9 cellular contexts compared by ENCODE assay signal in the genomic region with DNA sequence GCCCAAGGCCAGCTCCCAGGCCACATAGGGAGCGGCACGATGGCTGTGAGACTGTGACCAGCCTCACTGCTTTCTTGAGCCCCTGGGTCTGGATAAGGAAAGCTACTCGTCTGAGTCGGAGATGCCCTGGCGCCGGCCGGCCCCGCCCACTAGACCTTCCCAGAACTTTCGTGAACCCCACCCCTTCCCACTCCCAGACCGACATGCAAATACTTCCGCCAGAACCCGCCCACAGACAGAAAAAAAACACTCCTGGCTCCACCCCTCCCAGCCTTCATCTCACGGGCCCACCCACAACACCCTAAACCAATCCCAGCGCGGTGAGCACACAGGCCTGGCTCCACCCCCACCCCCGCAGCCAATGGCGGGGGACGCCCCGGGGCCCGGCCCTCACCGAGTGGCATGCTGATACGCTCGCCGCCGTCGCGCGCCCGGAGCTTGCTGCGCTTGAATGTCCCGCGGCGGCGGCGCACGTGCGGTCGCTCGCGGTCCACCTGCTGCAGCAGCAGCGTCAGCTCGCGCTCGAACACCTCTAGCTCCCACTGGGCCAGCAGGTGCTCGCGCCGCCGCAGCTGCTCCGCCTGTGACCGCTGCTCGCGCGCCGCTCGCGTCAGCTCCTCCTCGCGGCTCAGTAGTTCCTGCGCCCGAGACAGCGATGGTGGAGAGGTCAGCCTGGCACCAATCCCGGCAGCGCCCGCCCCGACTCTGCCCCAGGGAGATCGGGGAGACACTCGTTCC. TPM values are rescaled to one million over a fixed set of nuclear protein-coding genes. Genes with fewer than 3 reads are reported as not detected.
DNase-seq lines count a peak whose midpoint lies in the region; ATAC-seq, FAIRE-seq and TF ChIP-seq lines count a peak whose summit lies in the region.
"Had no signal": no experiment of that assay in that cellular context is flagged by ENCODE, and none has a peak within 500 bp of the region (broad histone marks: within the 10 kb centered on the region; RNA-seq: fewer than 3 reads in every experiment).

No MANE protein-coding gene starts in this region.

- TF ChIP-seq CTCF in chondrocyte (IDR thresholded peaks at IDR 0.05), result no peak

- peak overlapping the region; percentile 67 for H3K27ac ChIP-seq in muscle layer of duodenum (ENCODE audit: low read length)
- H3K27ac ChIP-seq: KMS-11 had no signal

- no peaks in the 10 kb centered on the region for H3K27me3 Mint-ChIP-seq in chondrocyte (ENCODE audit: low read depth)

- no peaks in the 10 kb centered on the region for H3K27me3 ChIP-seq in muscle layer of duodenum (ENCODE audit: low read depth, low read length)

- H3K4me1 Mint-ChIP-seq in chondrocyte (ENCODE audit: low read depth), result peaks cover 29% of the 10 kb centered on the region

- peaks cover 22% of the 10 kb centered on the region for H3K36me3 Mint-ChIP-seq in chondrocyte (ENCODE audit: low read depth)

- no peak overlapping the region for H3K27ac Mint-ChIP-seq in chondrocyte (ENCODE audit: unreplicated experiment)

- peak; percentile 65 for DNase-seq in GM12891 (ENCODE audit: insufficient read length, low spot score)
- DNase-seq in T1000 (lab: John Stamatoyannopoulos, UW), result peak; percentile 94
- DNase-seq in fibroblast of the conjunctiva (ENCODE audit: low read depth), result peak; percentile 91
- no peak for DNase-seq in AML-193 (lab: John Stamatoyannopoulos, UW)
- DNase-seq in chondrocyte (ENCODE audit: low spot score), result no peak
- no peak for DNase-seq in stimulated activated CD4-positive, alpha-beta T cell treated with anti-CD3 and anti-CD28 coated beads, Interleukin-1b, Interleukin-23, amount 100 ng/mL, for 48 hours

- H3K4me3 ChIP-seq in muscle layer of duodenum (ENCODE audit: low read depth in 1 of 2, low read length in 2 of 2), result peak overlapping the region in 1 of 2 donors; percentile 61

- ATAC-seq in GM21360 (IDR thresholded peaks at IDR 0.05; ENCODE audit: unreplicated experiment), result no peak

- TF ChIP-seq POLR2A in GM12891 (IDR thresholded peaks at IDR 0.05; ENCODE audit: low read depth, low read length), result no peak

- no peaks in the 10 kb centered on the region for H3K9me3 ChIP-seq in muscle layer of duodenum (ENCODE audit: control insufficient read depth in 1 of 2, low read length in 2 of 2)

- H3K4me1 ChIP-seq in muscle layer of duodenum (ENCODE audit: control insufficient read depth in 1 of 2, insufficient read depth in 2 of 2, low read length in 2 of 2), result peaks cover 9 to 49% of the 10 kb centered on the region in 2 donors

- no peak for FAIRE-seq in GM12891 (lab: Jason Lieb, UNC)

- peaks cover 35 to 47% of the 10 kb centered on the region in 2 donors for H3K36me3 ChIP-seq in muscle layer of duodenum (ENCODE audit: control insufficient read depth in 1 of 2, insufficient read depth in 2 of 2, low read length in 2 of 2)

- no peak overlapping the region for H3K4me3 Mint-ChIP-seq in chondrocyte (ENCODE audit: unreplicated experiment)

- no peaks in the 10 kb centered on the region for H3K9me3 Mint-ChIP-seq in chondrocyte (ENCODE audit: low read depth)

TF ChIP-seq in GM12891, 5 proteins besides CTCF, POLR2A, EP300 and RAD21:
- TF ChIP-seq TAF1 (IDR thresholded peaks at IDR 0.05; ENCODE audit: low read depth, low read length), result no peak
- TF ChIP-seq POLR2AphosphoS5 (IDR thresholded peaks at IDR 0.05; ENCODE audit: low read depth, low read length), result no peak
- TF ChIP-seq SPI1 (IDR thresholded peaks at IDR 0.05; ENCODE audit: low read depth, low read length), result no peak
- no peak for TF ChIP-seq POU2F2 (IDR thresholded peaks at IDR 0.05; ENCODE audit: low read depth, low read length)
- no peak for TF ChIP-seq PAX5 (IDR thresholded peaks at IDR 0.05; ENCODE audit: insufficient read depth, low read length, severe bottlenecking)

RNA-seq across cellular contexts. Expression of a gene that starts 7.0 kb away (rescaled TPM):
- polyA plus RNA-seq in GM12891 (2012; ENCODE audit: low read depth, missing spikeins), result 26.7 TPM
- 30.2 to 34.6 TPM (median 31.6 TPM) in 3 replicates for total RNA-seq in chondrocyte

RNA-seq across cellular contexts. Expression of a gene that starts 8.5 kb away (rescaled TPM):
- 15.4 TPM for polyA plus RNA-seq in GM12891 (2012; ENCODE audit: low read depth, missing spikeins)
- 32.6 to 57.7 TPM (median 36.3 TPM) in 3 replicates for total RNA-seq in chondrocyte

RNA-seq across cellular contexts. Expression of a gene that starts 11.4 kb away (rescaled TPM):
- polyA plus RNA-seq in GM12891 (2012; ENCODE audit: low read depth, missing spikeins), result 0.09 TPM
- total RNA-seq in chondrocyte, result 0.22 to 0.44 TPM in 2 of 3 replicates, not detected in the other

RNA-seq across cellular contexts. Expression of a gene that starts 30.9 kb away (rescaled TPM):
- polyA plus RNA-seq in GM12891 (2012; ENCODE audit: low read depth, missing spikeins), result 62.2 TPM
- total RNA-seq in chondrocyte, result 22.7 to 33.3 TPM (median 27.4 TPM) in 3 replicates

RNA-seq across cellular contexts. Expression of a gene that starts 31.2 kb away (rescaled TPM):
- polyA plus RNA-seq in GM12891 (2012; ENCODE audit: low read depth, missing spikeins), result 36.3 TPM
- 28.1 to 82.0 TPM (median 81.3 TPM) in 3 replicates for total RNA-seq in chondrocyte

Comparison
In these comparisons a context has a peak if more than half of its experiments do, and no peak if none do; other contexts are left out.
1. DNase-seq: peak in GM12891 (single experiment), T1000 (single experiment) and fibroblast of the conjunctiva (single experiment); none in AML-193 (0 of 2), chondrocyte (single experiment) and stimulated activated CD4-positive, alpha-beta T cell treated with anti-CD3 and anti-CD28 coated beads, Interleukin-1b, Interleukin-23, amount 100 ng/mL, for 48 hours (single experiment).